ENCODE assay signal across 9 cellular contexts in genomic region chr14:101707863-101708620, GRCh38. TPM values are rescaled to one million over a fixed set of nuclear protein-coding genes. Genes with fewer than 3 reads are reported as not detected.
DNase-seq lines count a peak whose midpoint lies in the region; ATAC-seq, FAIRE-seq and TF ChIP-seq lines count a peak whose summit lies in the region.
"Had no signal": no experiment of that assay in that cellular context is flagged by ENCODE, and none has a peak within 500 bp of the region (broad histone marks: within the 10 kb centered on the region; RNA-seq: fewer than 3 reads in every experiment).

No MANE protein-coding gene starts in this region.

- no peaks in the 10 kb centered on the region for H3K9me1 ChIP-seq in K562 (ENCODE audit: control insufficient read depth, insufficient read depth, low read length)

- H3K4me2 ChIP-seq in DND-41 (ENCODE audit: insufficient read depth, low read length) (peak overlapping the region; percentile 62), Karpas-422 (ENCODE audit: low read depth, low read length, poor library complexity, severe bottlenecking) (peak overlapping the region; percentile 55), K562 (ENCODE audit: insufficient read depth, low read length) (peak overlapping the region; percentile 59), parathyroid adenoma (ENCODE audit: low read length) (no peak overlapping the region)

- H3K27ac ChIP-seq in DND-41 (ENCODE audit: low read length) (peak overlapping the region; percentile 84), Karpas-422 (ENCODE audit: low read length) (no peak overlapping the region), K562 (ENCODE audit: extremely low read depth, low read depth, low read length) (peak overlapping the region; percentile 99), parathyroid adenoma (no peak overlapping the region)

- TF ChIP-seq CTCF in DND-41 (IDR thresholded peaks at IDR 0.05; ENCODE audit: borderline replicate concordance, extremely low read depth, low read length, poor library complexity, severe bottlenecking) (no peak), K562 (IDR thresholded peaks at IDR 0.05 in 2 of 3, conservative IDR thresholded peaks at IDR 0.05 in 1 of 3; ENCODE audit: insufficient read depth in 2 of 3, low read depth in 1 of 3, low read length in 3 of 3) (no peak), parathyroid adenoma (IDR thresholded peaks at IDR 0.05) (no peak)

- in situ Hi-C loops in K562 (cut with MboI) = loop anchor here (10.0 kb wide), 1 partner anchor 607 kb away; the partner anchor contains the start of gene ZNF839

- no peak for TF ChIP-seq RAD21 in K562 (CRISPR knock-in tag; conservative IDR thresholded peaks at IDR 0.05 in 1 of 2, IDR thresholded peaks at IDR 0.05 in 1 of 2)

- H3K9me3 ChIP-seq in DND-41 (ENCODE audit: insufficient read depth, low read length, severe bottlenecking) = no peaks in the 10 kb centered on the region
- H3K9me3 ChIP-seq in Karpas-422 (ENCODE audit: low read length) = no peaks in the 10 kb centered on the region
- 0 out of 2 replicates have a peak, but pooled peaks cover 2% of the 10 kb centered on the region for H3K9me3 ChIP-seq in K562 (replicated peaks; ENCODE audit: control insufficient read depth, insufficient read depth, low read depth, low read length)
- no peaks in the 10 kb centered on the region for H3K9me3 ChIP-seq in parathyroid adenoma (ENCODE audit: control insufficient read depth, low read length)

- H2AFZ ChIP-seq in DND-41 (ENCODE audit: low read depth, low read length) (peak overlapping the region; percentile 83), Karpas-422 (ENCODE audit: low read length) (peak overlapping the region; percentile 85; the same call in 1 of the 2 replicates), K562 (ENCODE audit: low read depth, low read length) (peak overlapping the region; percentile 71), parathyroid adenoma (peak overlapping the region; percentile 65)

- intact Hi-C loops in K562 (cut with micrococcal nuclease) = loop anchor here (1.0 to 5.0 kb wide), 5 partner anchors 29 to 604 kb away; no protein-coding TSS in a partner anchor

- no peak for FAIRE-seq in K562 (lab: Jason Lieb, UNC)
- FAIRE-seq: urothelium cell line had no signal

- H4K20me1 ChIP-seq in DND-41 (ENCODE audit: insufficient read depth, low read length) = no peaks in the 10 kb centered on the region
- no peaks in the 10 kb centered on the region for H4K20me1 ChIP-seq in Karpas-422 (ENCODE audit: insufficient read depth, low read depth, low read length)
- H4K20me1 ChIP-seq in K562 (replicated peaks; ENCODE audit: control insufficient read depth, insufficient read depth, low read length) = no peaks in the 10 kb centered on the region

- H3K4me1 ChIP-seq in DND-41 (ENCODE audit: insufficient read depth, low read length) = peaks cover 15% of the 10 kb centered on the region
- peaks cover 10% of the 10 kb centered on the region for H3K4me1 ChIP-seq in Karpas-422 (ENCODE audit: low read length)
- peaks cover 41 to 56% of the 10 kb centered on the region in 2 experiments for H3K4me1 ChIP-seq in K562 (replicated peaks in 1 of 2; ENCODE audit: control insufficient read depth in 2 of 2, insufficient read depth in 2 of 2, low read length in 2 of 2)
- H3K4me1 ChIP-seq in parathyroid adenoma = no peaks in the 10 kb centered on the region

- 56% methylated on average over 12 of the region's 12 CpGs for WGBS in K562 (ENCODE audit: insufficient coverage, low coverage, missing lambda C conversion rate)

- H3K9ac ChIP-seq in DND-41 (ENCODE audit: low read depth, low read length) (peak overlapping the region; percentile 35), Karpas-422 (ENCODE audit: low read length) (no peak overlapping the region; the same call in 1 of the 2 replicates), K562 (ENCODE audit: insufficient read depth in 1 of 2, low read depth in 2 of 2, low read length in 2 of 2) (peak overlapping the region; percentile 58 to 79; a peak in 3 of 4 replicates), parathyroid adenoma (no peak overlapping the region)

- H3K79me2 ChIP-seq in DND-41 (ENCODE audit: insufficient read depth, low read length) (no peaks in the 10 kb centered on the region), Karpas-422 (ENCODE audit: low read length) (no peaks in the 10 kb centered on the region), K562 (ENCODE audit: control insufficient read depth, insufficient read depth, low read length) (0 out of 3 replicates have a peak, but pooled peaks cover 3% of the 10 kb centered on the region), parathyroid adenoma (no peaks in the 10 kb centered on the region)

- H3K9me2 ChIP-seq in Karpas-422 (replicated peaks; ENCODE audit: insufficient read depth, low read length) = no peaks in the 10 kb centered on the region

- no TSS peak for BruUV-seq in K562 (replicated peaks; lab: Mats Ljungman, UMichigan)

- H3K27me3 ChIP-seq in DND-41 (ENCODE audit: insufficient read depth, low read length, poor library complexity) (peaks cover 3% of the 10 kb centered on the region), Karpas-422 (ENCODE audit: low read length) (no peaks in the 10 kb centered on the region), K562 (ENCODE audit: control insufficient read depth in 2 of 2, insufficient read depth in 2 of 2, low read length in 2 of 2) (no peaks in the 10 kb centered on the region), parathyroid adenoma (ENCODE audit: control insufficient read depth, insufficient read depth, low read length) (no peaks in the 10 kb centered on the region)

- peak; percentile 3; the same call in 1 of the 3 replicates for ATAC-seq in DND-41 (ENCODE audit: insufficient read depth, low read depth)
- ATAC-seq in K562 = peak; percentile 1
- ATAC-seq in GM21423 (IDR thresholded peaks at IDR 0.05; ENCODE audit: unreplicated experiment) = no peak
- no peak for ATAC-seq in HG02973 (IDR thresholded peaks at IDR 0.05; ENCODE audit: unreplicated experiment)

- TF ChIP-seq POLR2A in K562 (conservative IDR thresholded peaks at IDR 0.05) = no peak

- no peaks in the 10 kb centered on the region for H3K36me3 ChIP-seq in DND-41 (ENCODE audit: insufficient read depth, low read length)
- no peaks in the 10 kb centered on the region for H3K36me3 ChIP-seq in Karpas-422 (ENCODE audit: insufficient read depth, low read length)
- no peaks in the 10 kb centered on the region for H3K36me3 ChIP-seq in K562 (ENCODE audit: control insufficient read depth, insufficient read depth, low read length)
- H3K36me3 ChIP-seq in parathyroid adenoma (ENCODE audit: control insufficient read depth, insufficient read depth, low read length) = no peaks in the 10 kb centered on the region

- no peak for TF ChIP-seq EP300 in K562 (IDR thresholded peaks at IDR 0.05; ENCODE audit: low read length)

- no peak for DNase-seq in DND-41
- no peak for DNase-seq in Karpas-422
- DNase-seq in K562 (ENCODE audit: extremely low read depth in 1 of 4, low spot score in 3 of 4) = peak in 1 of 4 experiments; percentile 31
- no peak for DNase-seq in SHP77 (lab: John Stamatoyannopoulos, UW)
- no peak for DNase-seq in AG08395 (ENCODE audit: low spot score)

- POLR2A ChIA-PET in K562 (lab: Yijun Ruan, JAX) = interaction anchor here (1.0 to 1.5 kb wide), 3 partner anchors 55 to 239 kb away, joined by 4 to 9 read pairs (median 6); no protein-coding TSS in a partner anchor

- CTCF ChIA-PET in K562 (lab: Yijun Ruan, JAX; ENCODE audit: low intra/inter-chr PET ratio) = interaction anchor here (1.6 kb wide), 1 partner anchor 253 kb away, joined by 4 read pairs; no protein-coding TSS in a partner anchor

- peak overlapping the region in 1 of 2 experiments; percentile 48; a peak in 2 of 4 replicates for H3K4me3 ChIP-seq in DND-41 (ENCODE audit: low read depth in 1 of 2, low read length in 2 of 2)
- peak overlapping the region; percentile 39; the same call in 1 of the 2 replicates for H3K4me3 ChIP-seq in Karpas-422 (ENCODE audit: low read length)
- no peak overlapping the region for H3K4me3 ChIP-seq in K562
- H3K4me3 ChIP-seq in parathyroid adenoma (ENCODE audit: low read depth, low read length) = no peak overlapping the region

TF ChIP-seq in K562, 482 proteins besides CTCF, POLR2A, EP300 and RAD21:
- TF ChIP-seq ZNF263 (CRISPR knock-in tag; IDR thresholded peaks at IDR 0.05; ENCODE audit: borderline replicate concordance) = peak; percentile 72; the same call in 1 of the 2 replicates
- no peak for TF ChIP-seq VEZF1 (CRISPR knock-in tag; IDR thresholded peaks at IDR 0.05)

RNA-seq across cellular contexts. Expression of gene PPP2R5C, which starts 53.5 kb away (rescaled TPM):
- total RNA-seq in Karpas-422 (2014; rRNA removed; shearing (Covaris generic); ENCODE audit: low replicate concordance) = 233 and 301 TPM in 2 replicates
- 275 and 554 TPM in 2 replicates for total RNA-seq in K562 (2011; cell fraction: chromatin; rRNA removed; ENCODE audit: low replicate concordance)
- 143 and 198 TPM in 2 replicates for total RNA-seq in K562 (2011; cell fraction: nucleolus; rRNA removed)
- total RNA-seq in K562 (2011; cell fraction: nucleoplasm; rRNA removed) = 367 and 537 TPM in 2 replicates
- 263 and 295 TPM in 2 replicates for total RNA-seq in K562 (2014; rRNA removed)
- 395 and 448 TPM in 2 replicates for total RNA-seq in K562 (2014; rRNA removed; fragmentation: Illumina TruSeq; extraction: Trizol)
- total RNA-seq in K562 (2015; rRNA removed; fragmentation: Illumina TruSeq; extraction: Trizol) = 284 and 309 TPM in 2 replicates
- total RNA-seq in K562 (2021) = 395 and 398 TPM in 2 replicates
- polyA plus RNA-seq in K562 (2011; rRNA removed) = 266 and 328 TPM in 2 replicates
- polyA plus RNA-seq in K562 (2011; cell fraction: cytosol; rRNA removed) = 100 and 189 TPM in 2 replicates
- 140 and 172 TPM in 2 replicates for polyA plus RNA-seq in K562 (2011; cell fraction: nucleus; rRNA removed)
- polyA plus RNA-seq in K562 (2012) = 237 and 317 TPM in 2 replicates
- polyA plus RNA-seq in K562 (2014; fragmentation: Illumina TruSeq; extraction: Trizol) = 383 and 443 TPM in 2 replicates
- polyA plus RNA-seq in K562 (2014; fragmentation: Nextera tagmentation; extraction: Ambion mirVana) = 100 to 1,000 TPM; 517 to 617 TPM
- 284 and 315 TPM in 2 replicates for polyA plus RNA-seq in K562 (2014; rRNA removed)
- polyA minus RNA-seq in K562 (2011; rRNA and poly(A)+ RNA removed) = 312 and 332 TPM in 2 replicates
- polyA minus RNA-seq in K562 (2011; cell fraction: cytosol; rRNA and poly(A)+ RNA removed) = 118 and 128 TPM in 2 replicates
- 87.6 and 141 TPM in 2 replicates for polyA minus RNA-seq in K562 (2011; cell fraction: nucleus; rRNA and poly(A)+ RNA removed)

Comparison
In these comparisons a context has a peak if more than half of its experiments do, and no peak if none do; other contexts are left out.
1. ATAC-seq: peak in DND-41 (single experiment) and K562 (single experiment); none in GM21423 (single experiment) and HG02973 (single experiment).
2. H3K27ac ChIP-seq: peak in DND-41 (single experiment) and K562 (single experiment); none in Karpas-422 (single experiment) and parathyroid adenoma (single experiment).
3. H3K9ac ChIP-seq: peak in DND-41 (single experiment) and K562 (2 of 2); none in Karpas-422 (single experiment) and parathyroid adenoma (single experiment).
4. Peak in every context shown above with its lines, with median percentiles within 50 percentile points of each other: H2AFZ ChIP-seq.